ENCODE assay signal across 1 cellular context in genomic region chr3:46935168-46935858, GRCh38.
TF ChIP-seq lines count a peak whose summit lies in the region.

No MANE protein-coding gene starts in this region.

TF ChIP-seq in K562, 482 proteins besides CTCF, POLR2A, EP300 and RAD21 (continued from another document and continues in another):
- no peak for TF ChIP-seq GMEB1 (CRISPR knock-in tag; IDR thresholded peaks at IDR 0.05)
- TF ChIP-seq CCAR2 (IDR thresholded peaks at IDR 0.05; ENCODE audit: low read depth, low read length): no peak
- TF ChIP-seq POLR3G (IDR thresholded peaks at IDR 0.05; ENCODE audit: extremely low read depth, insufficient read length, insufficient replicate concordance): no peak
- TF ChIP-seq ZNF263 (CRISPR knock-in tag; IDR thresholded peaks at IDR 0.05; ENCODE audit: borderline replicate concordance): 0 out of 2 replicates have a peak, but pooled peaks have one; percentile 54
- no peak for TF ChIP-seq OTX1 (CRISPR knock-in tag; IDR thresholded peaks at IDR 0.05)
- TF ChIP-seq KDM4B (IDR thresholded peaks at IDR 0.05; ENCODE audit: borderline replicate concordance in 2 of 2, low read depth in 1 of 2): no peak
- TF ChIP-seq MIER1 (IDR thresholded peaks at IDR 0.05; ENCODE audit: low read depth): no peak
- no peak for TF ChIP-seq ETS2 (tag; IDR thresholded peaks at IDR 0.05; ENCODE audit: borderline replicate concordance, poor library complexity, severe bottlenecking)
- TF ChIP-seq ID3 (CRISPR knock-in tag; IDR thresholded peaks at IDR 0.05): no peak
- no peak for TF ChIP-seq ID3 (tag; IDR thresholded peaks at IDR 0.05)
- 0 out of 2 replicates have a peak, but pooled peaks have one; percentile 22 for TF ChIP-seq ZNF175 (CRISPR knock-in tag; IDR thresholded peaks at IDR 0.05; ENCODE audit: low read depth)
- TF ChIP-seq ETV1 (tag; conservative IDR thresholded peaks at IDR 0.05; ENCODE audit: low read depth): no peak
- TF ChIP-seq ZC3H4 (CRISPR knock-in tag; IDR thresholded peaks at IDR 0.05; ENCODE audit: borderline replicate concordance): no peak
- TF ChIP-seq NFE2 (IDR thresholded peaks at IDR 0.05; ENCODE audit: low read depth): peak; percentile 9; the same call in 1 of the 2 replicates
- TF ChIP-seq MAFK (IDR thresholded peaks at IDR 0.05; ENCODE audit: low read length): peak; percentile 35; the same call in 1 of the 2 replicates
- no peak for TF ChIP-seq ZNF143 (CRISPR knock-in tag; IDR thresholded peaks at IDR 0.05)
- TF ChIP-seq ATF6 (CRISPR knock-in tag; IDR thresholded peaks at IDR 0.05): no peak
- TF ChIP-seq KDM1A (IDR thresholded peaks at IDR 0.05): 0 out of 4 replicates have a peak, but pooled peaks of 1 of the 2 experiments have one; percentile 10
- TF ChIP-seq E2F8 (IDR thresholded peaks at IDR 0.05; ENCODE audit: low read depth, partially characterized antibody): no peak
- TF ChIP-seq EGR1 (conservative IDR thresholded peaks at IDR 0.05): no peak
- TF ChIP-seq ZNF274 (IDR thresholded peaks at IDR 0.05; ENCODE audit: borderline replicate concordance, low read depth, low read length): no peak
- TF ChIP-seq DLX4 (CRISPR knock-in tag; IDR thresholded peaks at IDR 0.05): no peak
- TF ChIP-seq MTF1 (CRISPR knock-in tag; IDR thresholded peaks at IDR 0.05; ENCODE audit: borderline replicate concordance): no peak
- no peak for TF ChIP-seq ZNF696 (CRISPR knock-in tag; conservative IDR thresholded peaks at IDR 0.05)
- no peak for TF ChIP-seq ZNF75A (CRISPR knock-in tag; IDR thresholded peaks at IDR 0.05)
- peak; percentile 86 for TF ChIP-seq MTA3 (IDR thresholded peaks at IDR 0.05; ENCODE audit: borderline replicate concordance)
- TF ChIP-seq MCM5 (IDR thresholded peaks at IDR 0.05; ENCODE audit: low read depth): no peak
- no peak for TF ChIP-seq MAFF (IDR thresholded peaks at IDR 0.05; ENCODE audit: low read length)
- TF ChIP-seq ATF2 (CRISPR knock-in tag; IDR thresholded peaks at IDR 0.05): no peak
- no peak for TF ChIP-seq POLR2G (IDR thresholded peaks at IDR 0.05; ENCODE audit: low read depth, low read length)
- no peak for TF ChIP-seq ZNF347 (CRISPR knock-in tag; IDR thresholded peaks at IDR 0.05; ENCODE audit: low read depth)
- no peak for TF ChIP-seq ZNF785 (CRISPR knock-in tag; IDR thresholded peaks at IDR 0.05)
- no peak for TF ChIP-seq KLF10 (CRISPR knock-in tag; IDR thresholded peaks at IDR 0.05)
- no peak for TF ChIP-seq MITF (IDR thresholded peaks at IDR 0.05)
- no peak for TF ChIP-seq L3MBTL2 (IDR thresholded peaks at IDR 0.05)
- no peak for TF ChIP-seq GTF2E2 (tag; IDR thresholded peaks at IDR 0.05)
- no peak for TF ChIP-seq THAP7 (CRISPR knock-in tag; IDR thresholded peaks at IDR 0.05)
- peak in 1 of 2 experiments; percentile 69; a peak in 2 of 4 replicates for TF ChIP-seq ZMIZ1 (IDR thresholded peaks at IDR 0.05; ENCODE audit: low read depth in 2 of 2, low read length in 2 of 2)
- peak; percentile 56 for TF ChIP-seq TAL1 (IDR thresholded peaks at IDR 0.05)
- TF ChIP-seq SIX5 (IDR thresholded peaks at IDR 0.05; ENCODE audit: borderline replicate concordance in 1 of 2, insufficient read depth in 1 of 2, low read depth in 1 of 2, low read length in 2 of 2): no peak
- no peak for TF ChIP-seq HNRNPH1 (optimal IDR thresholded peaks at IDR 0.05; ENCODE audit: low read depth, low read length)
- 0 out of 2 replicates have a peak, but pooled peaks have one; percentile 27 for TF ChIP-seq NBN (IDR thresholded peaks at IDR 0.05; ENCODE audit: low read depth)
- TF ChIP-seq ELF1 (tag; IDR thresholded peaks at IDR 0.05): no peak
- no peak for TF ChIP-seq ZBTB9 (CRISPR knock-in tag; IDR thresholded peaks at IDR 0.05)
- TF ChIP-seq TSHZ1 (CRISPR knock-in tag; IDR thresholded peaks at IDR 0.05): no peak
- TF ChIP-seq KLF1 (tag; IDR thresholded peaks at IDR 0.05): no peak
- TF ChIP-seq SMAD2 (IDR thresholded peaks at IDR 0.05; ENCODE audit: low read depth, low read length): no peak
